ENCODE assay signal across 13 cellular contexts in genomic region chr1:168468042-168468809, GRCh38.
DNase-seq lines count a peak whose midpoint lies in the region; ATAC-seq and TF ChIP-seq lines count a peak whose summit lies in the region.
"Had no signal": no experiment of that assay in that cellular context is flagged by ENCODE, and none has a peak within 500 bp of the region (broad histone marks: within the 10 kb centered on the region; RNA-seq: fewer than 3 reads in every experiment).

No MANE protein-coding gene starts in this region.

- POLR2A ChIA-PET in activated CD8-positive, alpha-beta T cell treated with anti-CD3 and anti-CD28 coated beads for 36 hours (lab: Charles Lee) = interaction anchor here (0.6 to 2.4 kb wide), 4 partner anchors 35 to 103 kb away, joined by 3 to 5 read pairs (median 3); no protein-coding TSS in a partner anchor

- H3K4me1 Mint-ChIP-seq in stimulated activated naive CD8-positive, alpha-beta T cell treated with anti-CD3 and anti-CD28 coated beads, Interleukin-15, Interleukin-2, amounts not matched to agents 100 ng/mL and 50 ng/mL, for 24 hours (ENCODE audit: low read depth) = peaks cover 63% of the 10 kb centered on the region
- peaks cover 59% of the 10 kb centered on the region for H3K4me1 Mint-ChIP-seq in activated CD8-positive, alpha-beta T cell treated with anti-CD3 and anti-CD28 coated beads for 36 hours (ENCODE audit: low read depth)

- CTCF ChIA-PET in activated CD8-positive, alpha-beta T cell treated with anti-CD3 and anti-CD28 coated beads for 36 hours (lab: Charles Lee) = interaction anchor here (0.7 to 5.9 kb wide), 7 partner anchors 9 to 152 kb away, joined by 3 to 38 read pairs (median 3); no protein-coding TSS in a partner anchor

- H3K4me3 ChIP-seq in lower leg skin (ENCODE audit: low read depth, poor library complexity, severe bottlenecking) = no peak overlapping the region
- H3K4me3 ChIP-seq: breast epithelium, stomach had no signal

- H3K27me3 Mint-ChIP-seq in stimulated activated naive CD8-positive, alpha-beta T cell treated with anti-CD3 and anti-CD28 coated beads, Interleukin-15, Interleukin-2, amounts not matched to agents 100 ng/mL and 50 ng/mL, for 24 hours = no peaks in the 10 kb centered on the region
- H3K27me3 Mint-ChIP-seq in activated CD8-positive, alpha-beta T cell treated with anti-CD3 and anti-CD28 coated beads for 36 hours = no peaks in the 10 kb centered on the region

- peak overlapping the region; percentile 30 for H3K4me3 Mint-ChIP-seq in stimulated activated naive CD8-positive, alpha-beta T cell treated with anti-CD3 and anti-CD28 coated beads, Interleukin-15, Interleukin-2, amounts not matched to agents 100 ng/mL and 50 ng/mL, for 24 hours
- H3K4me3 Mint-ChIP-seq in activated CD8-positive, alpha-beta T cell treated with anti-CD3 and anti-CD28 coated beads for 36 hours = no peak overlapping the region

- no peak for TF ChIP-seq CTCF in activated CD8-positive, alpha-beta T cell treated with anti-CD3 and anti-CD28 coated beads for 36 hours (IDR thresholded peaks at IDR 0.05)
- TF ChIP-seq CTCF in lower leg skin (IDR thresholded peaks at IDR 0.05) = no peak

- TF ChIP-seq POLR2A in lower leg skin (IDR thresholded peaks at IDR 0.05) = no peak

- peak overlapping the region; percentile 87 for H3K27ac Mint-ChIP-seq in stimulated activated naive CD8-positive, alpha-beta T cell treated with anti-CD3 and anti-CD28 coated beads, Interleukin-15, Interleukin-2, amounts not matched to agents 100 ng/mL and 50 ng/mL, for 24 hours
- H3K27ac Mint-ChIP-seq in activated CD8-positive, alpha-beta T cell treated with anti-CD3 and anti-CD28 coated beads for 36 hours = peak overlapping the region; percentile 82

- WGBS in lower leg skin, 2 donors = 61 to 65% methylated on average over 5 of the region's 5 CpGs

- peaks cover 1% of the 10 kb centered on the region for H3K36me3 Mint-ChIP-seq in stimulated activated naive CD8-positive, alpha-beta T cell treated with anti-CD3 and anti-CD28 coated beads, Interleukin-15, Interleukin-2, amounts not matched to agents 100 ng/mL and 50 ng/mL, for 24 hours (ENCODE audit: low read depth)
- H3K36me3 Mint-ChIP-seq in activated CD8-positive, alpha-beta T cell treated with anti-CD3 and anti-CD28 coated beads for 36 hours (ENCODE audit: low read depth) = no peaks in the 10 kb centered on the region

- peaks cover 6% of the 10 kb centered on the region for H3K9me3 Mint-ChIP-seq in stimulated activated naive CD8-positive, alpha-beta T cell treated with anti-CD3 and anti-CD28 coated beads, Interleukin-15, Interleukin-2, amounts not matched to agents 100 ng/mL and 50 ng/mL, for 24 hours
- H3K9me3 Mint-ChIP-seq in activated CD8-positive, alpha-beta T cell treated with anti-CD3 and anti-CD28 coated beads for 36 hours = peaks cover 11% of the 10 kb centered on the region

- no peak for ATAC-seq in stimulated activated naive CD8-positive, alpha-beta T cell treated with anti-CD3 and anti-CD28 coated beads, Interleukin-15, Interleukin-2, amounts not matched to agents 100 U/mL and 50 U/mL, for 24 hours
- ATAC-seq in activated CD8-positive, alpha-beta T cell treated with anti-CD3 and anti-CD28 coated beads for 36 hours = no peak
- ATAC-seq in HG02759 (IDR thresholded peaks at IDR 0.05; ENCODE audit: unreplicated experiment) = no peak

- intact Hi-C loops in activated CD8-positive, alpha-beta T cell treated with anti-CD3 and anti-CD28 coated beads for 36 hours (cut with micrococcal nuclease) = loop anchor here (5.0 kb wide), 1 partner anchor 44 kb away; no protein-coding TSS in a partner anchor
- intact Hi-C loops in lower leg skin (cut with DNase I; ENCODE audit: low total_unique reads) = no loop called here

- DNase-seq in stimulated activated naive CD8-positive, alpha-beta T cell treated with anti-CD3 and anti-CD28 coated beads, Interleukin-15, Interleukin-2, amounts not matched to agents 100 U/mL and 50 U/mL, for 24 hours = no peak
- no peak for DNase-seq in activated CD8-positive, alpha-beta T cell treated with anti-CD3 and anti-CD28 coated beads for 36 hours
- DNase-seq in kidney glomerular epithelial cell (lab: John Stamatoyannopoulos, UW) (peak; percentile 38), lower leg skin (ENCODE audit: low spot score in 2 of 2) (no peak), NCI-H146 (lab: John Stamatoyannopoulos, UW) (no peak), GOT3 (lab: John Stamatoyannopoulos, UW) (no peak)
- DNase-seq: activated CD4-positive, alpha-beta T cell treated with anti-CD3 and anti-CD28 coated beads, Interleukin-2, amount 50 U/mL, for 4 hours; NCI-H2227 treated with DMSO at 0.1 percent for 48 hours; SHP77; stomach had no signal
